ENCODE assay signal across 8 cellular contexts in genomic region chr17:81685108-81685507, GRCh38. TPM values are rescaled to one million over a fixed set of nuclear protein-coding genes. Genes with fewer than 3 reads are reported as not detected.
A peak's percentile ranks its signal among the peaks of the same experiment; 100 is the strongest.
DNase-seq lines count a peak whose midpoint lies in the region; FAIRE-seq and TF ChIP-seq lines count a peak whose summit lies in the region.

No MANE protein-coding gene starts in this region.

- FAIRE-seq in small intestine (lab: Jason Lieb, UNC) (no peak), HTR-8/SVneo (lab: Jason Lieb, UNC) (no peak)

- H3K36me3 ChIP-seq in esophagus muscularis mucosa (peaks cover 32 to 67% (median 56%) of the 10 kb centered on the region in 4 donors), small intestine (ENCODE audit: control insufficient read depth in 2 of 2, insufficient read depth in 2 of 2, low read length in 2 of 2) (peaks cover 3 to 15% of the 10 kb centered on the region in 2 donors)

- intact Hi-C loops in esophagus muscularis mucosa (cut with DNase I), result no loop called here

- H3K27ac ChIP-seq in esophagus muscularis mucosa (replicated peaks in 1 of 4) (peak overlapping the region in 2 of 4 donors; percentile 79 to 91), small intestine (ENCODE audit: low read depth in 1 of 2, low read length in 1 of 2) (no peak overlapping the region)

- H3K4me3 ChIP-seq in WI38 (ENCODE audit: low read depth, low read length) (peak overlapping the region; percentile 96), esophagus muscularis mucosa (peak overlapping the region; percentile 69 to 100 (median 98)), skeletal muscle cell (ENCODE audit: low read depth, low read length) (peak overlapping the region; percentile 97), small intestine (ENCODE audit: low read depth in 1 of 2, low read length in 2 of 2) (peak overlapping the region in 1 of 2 donors; percentile 97)

- H3K9me3 ChIP-seq in esophagus muscularis mucosa (no peaks in the 10 kb centered on the region), small intestine (ENCODE audit: control insufficient read depth, low read depth) (no peaks in the 10 kb centered on the region)

- H3K27me3 ChIP-seq in esophagus muscularis mucosa, result no peaks in the 10 kb centered on the region
- H3K27me3 ChIP-seq in small intestine (ENCODE audit: control insufficient read depth in 2 of 2, insufficient read depth in 2 of 2, low read length in 2 of 2), result no peaks in the 10 kb centered on the region

- TF ChIP-seq CTCF in WI38 (IDR thresholded peaks at IDR 0.05; ENCODE audit: low read depth, low read length) (no peak), esophagus muscularis mucosa (IDR thresholded peaks at IDR 0.05) (no peak)

- peaks cover 23 to 47% (median 39%) of the 10 kb centered on the region in 4 donors for H3K4me1 ChIP-seq in esophagus muscularis mucosa
- H3K4me1 ChIP-seq in small intestine (ENCODE audit: control insufficient read depth in 2 of 2, insufficient read depth in 1 of 2, low read depth in 1 of 2, low read length in 1 of 2), result peaks cover 0 to 4% of the 10 kb centered on the region in 2 donors

- no peak for TF ChIP-seq EP300 in esophagus muscularis mucosa (IDR thresholded peaks at IDR 0.05)

- DNase-seq in activated T-cell treated with anti-CD3 and anti-CD28 coated beads for 48 hours (ENCODE audit: low read depth), result peak; percentile 56
- no peak for DNase-seq in activated T-cell treated with anti-CD3 and anti-CD28 coated beads for 4 hours
- DNase-seq in esophagus muscularis mucosa (ENCODE audit: extremely low spot score), result no peak
- DNase-seq in skeletal muscle cell (ENCODE audit: low read depth), result peak; percentile 36
- no peak for DNase-seq in activated gamma-delta T cell (lab: John Stamatoyannopoulos, UW)
- no peak for DNase-seq in small intestine
- no peak for DNase-seq in HTR-8/SVneo (ENCODE audit: insufficient read length, low spot score)

- TF ChIP-seq POLR2A in esophagus muscularis mucosa (IDR thresholded peaks at IDR 0.05; ENCODE audit: low read depth), result no peak

- WGBS in esophagus muscularis mucosa, result 78% methylated on average over 10 of the region's 12 CpGs
- WGBS in small intestine, 3 donors, result 53 to 69% (median 60%) methylated on average over 12 of the region's 12 CpGs

RNA-seq across cellular contexts. Expression of gene HGS, which starts 1.3 kb away (rescaled TPM):
- total RNA-seq in esophagus muscularis mucosa, result 10 to 100 TPM; 47.8 to 99.1 (median 65.5) TPM
- 100 to 1,000 TPM in 2 of 3 donors, 10 to 100 TPM in 1; 86.4 to 284 (median 182) TPM for polyA plus RNA-seq in small intestine

RNA-seq across cellular contexts. Expression of gene ARL16, which starts 1.5 kb away (rescaled TPM):
- total RNA-seq in esophagus muscularis mucosa, result 10 to 100 TPM; 23.7 to 38.3 (median 27.3) TPM
- 10 to 100 TPM; 34.1 to 76.9 (median 63.2) TPM for polyA plus RNA-seq in small intestine

RNA-seq across cellular contexts. Expression of gene MRPL12, which starts 18.1 kb away (rescaled TPM):
- 10 to 100 TPM; 24.5 to 47.9 (median 39.2) TPM for total RNA-seq in esophagus muscularis mucosa
- polyA plus RNA-seq in small intestine, result 100 to 1,000 TPM; 139 to 258 (median 202) TPM

RNA-seq across cellular contexts. Expression of gene CCDC137, which starts 18.6 kb away (rescaled TPM):
- 10 to 100 TPM in 3 of 4 donors, 1 to 10 TPM in 1; 8.9 to 14.1 (median 12.6) TPM for total RNA-seq in esophagus muscularis mucosa
- polyA plus RNA-seq in small intestine, result 10 to 100 TPM; 18.1 to 89.2 (median 24.6) TPM

RNA-seq across cellular contexts. Expression of gene OXLD1, which starts 18.7 kb away (rescaled TPM):
- total RNA-seq in esophagus muscularis mucosa, result 10 to 100 TPM; 24.5 to 40.5 (median 31.1) TPM
- polyA plus RNA-seq in small intestine, result 10 to 100 TPM; 54.8 to 76.0 (median 75.7) TPM

Comparison
In these comparisons a context has a peak if more than half of its experiments do, and no peak if none do; other contexts are left out.
1. DNase-seq: peak in activated T-cell treated with anti-CD3 and anti-CD28 coated beads for 48 hours (single experiment) and skeletal muscle cell (single experiment); none in activated T-cell treated with anti-CD3 and anti-CD28 coated beads for 4 hours (single experiment), esophagus muscularis mucosa (single experiment), activated gamma-delta T cell (single experiment), small intestine (single experiment) and HTR-8/SVneo (single experiment).